9 cellular contexts compared by ENCODE assay signal in the genomic region with DNA sequence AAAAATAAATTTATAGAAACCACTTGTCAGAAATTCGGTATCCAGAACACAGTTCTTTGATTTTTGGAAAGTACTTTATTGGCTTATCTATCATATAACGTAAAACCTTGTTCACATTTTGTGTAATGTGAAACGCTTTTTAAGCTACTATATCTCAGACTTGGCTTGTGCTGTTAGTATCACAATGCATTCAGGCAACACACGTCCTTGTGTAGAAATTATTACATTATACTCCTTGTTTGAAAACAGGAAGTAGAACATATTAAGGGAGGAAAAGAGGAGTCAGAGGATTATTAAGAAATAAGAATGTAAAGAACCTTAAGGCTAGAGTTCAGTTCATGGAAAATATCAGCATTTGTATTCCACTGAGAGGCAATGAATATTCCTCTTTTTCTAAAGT. TPM values are rescaled to one million over a fixed set of nuclear protein-coding genes. Genes with fewer than 3 reads are reported as not detected.
A peak's percentile ranks its signal among the peaks of the same experiment; 100 is the strongest.
DNase-seq lines count a peak whose midpoint lies in the region; ATAC-seq and TF ChIP-seq lines count a peak whose summit lies in the region.
"Had no signal": no experiment of that assay in that cellular context is flagged by ENCODE, and none has a peak within 500 bp of the region (broad histone marks: within the 10 kb centered on the region; RNA-seq: fewer than 3 reads in every experiment).

No MANE protein-coding gene starts in this region.

- 52% methylated on average over 2 of the region's 4 CpGs for WGBS in HUES64

- H3K27ac ChIP-seq in HUES64 (ENCODE audit: low read depth, low read length) (no peak overlapping the region), left lung (peak overlapping the region; percentile 92 to 99)

- H3K4me1 Mint-ChIP-seq in activated naive CD8-positive, alpha-beta T cell (ENCODE audit: low read depth), result peaks cover 33% of the 10 kb centered on the region

- peak overlapping the region; percentile 83; the same call in 1 of the 2 replicates for H3K9ac ChIP-seq in HUES64 (ENCODE audit: low read depth, low read length)

- H3K36me3 ChIP-seq in HUES64 (ENCODE audit: insufficient read depth, low read length) (no peaks in the 10 kb centered on the region; the same call in 1 of the 2 replicates), left lung (no peaks in the 10 kb centered on the region)

- peak overlapping the region; percentile 59 for H3K27ac Mint-ChIP-seq in activated naive CD8-positive, alpha-beta T cell

- CTCF ChIA-PET in AG04449 (lab: Yijun Ruan, JAX), result interaction anchor here (0.9 to 1.9 kb wide), 2 partner anchors 20 to 117 kb away, joined by 3 to 5 read pairs; no protein-coding TSS in a partner anchor

- TF ChIP-seq CTCF in AG04449 (IDR thresholded peaks at IDR 0.05; ENCODE audit: insufficient read depth, low read length, missing control alignments) (no peak), left lung (IDR thresholded peaks at IDR 0.05) (no peak)

- ATAC-seq in left lung, result no peak
- ATAC-seq in HG03135 (IDR thresholded peaks at IDR 0.05; ENCODE audit: unreplicated experiment), result no peak

- H3K36me3 Mint-ChIP-seq in activated naive CD8-positive, alpha-beta T cell, result peaks cover 3% of the 10 kb centered on the region

- H3K9me3 Mint-ChIP-seq in activated naive CD8-positive, alpha-beta T cell (ENCODE audit: low read depth), result no peaks in the 10 kb centered on the region

- H3K27me3 Mint-ChIP-seq in activated naive CD8-positive, alpha-beta T cell, result no peaks in the 10 kb centered on the region

- peaks cover 6% of the 10 kb centered on the region; the same call in 1 of the 2 replicates for H3K4me1 ChIP-seq in HUES64 (ENCODE audit: insufficient read depth, low read length)
- H3K4me1 ChIP-seq in left lung, result peaks cover 0 to 53% of the 10 kb centered on the region in 2 donors

- H3K27me3 ChIP-seq in HUES64 (ENCODE audit: insufficient read depth, low read length), result 0 out of 2 replicates have a peak, but pooled peaks cover 5% of the 10 kb centered on the region
- H3K27me3 ChIP-seq in left lung, result no peaks in the 10 kb centered on the region

- H3K4me3 Mint-ChIP-seq in activated naive CD8-positive, alpha-beta T cell, result peak overlapping the region; percentile 100

- POLR2A ChIA-PET in AG04449 (lab: Yijun Ruan, JAX), result no interaction called here

- intact Hi-C loops in left lung (cut with DNase I), result no loop called here

- peak overlapping the region; percentile 100 for H3K4me3 ChIP-seq in AG04449 (ENCODE audit: low read depth, low read length)
- H3K4me3 ChIP-seq in HUES64 (ENCODE audit: low read length), result peak overlapping the region; percentile 97
- H3K4me3 ChIP-seq in left lung, result peak overlapping the region; percentile 97

- DNase-seq in AG04449 (ENCODE audit: low read depth, low spot score) (no peak), left lung (no peak), NCI-H146 (lab: John Stamatoyannopoulos, UW) (no peak), NCI-H1436 treated with DMSO at 0.1 percent for 48 hours (lab: John Stamatoyannopoulos, UW) (no peak)
- no peak for DNase-seq in stimulated activated CD4-positive, alpha-beta T cell treated with anti-CD3 and anti-CD28 coated beads, Interleukin-2, amount 100 ng/mL, for 24 hours
- DNase-seq: NCI-H226 had no signal

- H3K9me3 ChIP-seq in HUES64 (ENCODE audit: insufficient read depth, low read depth, low read length) (no peaks in the 10 kb centered on the region), left lung (no peaks in the 10 kb centered on the region)

RNA-seq across cellular contexts. Expression of gene DNAJC13, which starts 1.6 kb away (rescaled TPM):
- polyA plus RNA-seq in HUES64 (2013, experiment 1 of 2), result 16.5 TPM
- polyA plus RNA-seq in HUES64 (2013, experiment 2 of 2), result 20.4 TPM
- 10 to 100 TPM; 41.2 to 54.6 TPM for total RNA-seq in left lung
